ENCODE assay signal across 20 cellular contexts in the genomic region with DNA sequence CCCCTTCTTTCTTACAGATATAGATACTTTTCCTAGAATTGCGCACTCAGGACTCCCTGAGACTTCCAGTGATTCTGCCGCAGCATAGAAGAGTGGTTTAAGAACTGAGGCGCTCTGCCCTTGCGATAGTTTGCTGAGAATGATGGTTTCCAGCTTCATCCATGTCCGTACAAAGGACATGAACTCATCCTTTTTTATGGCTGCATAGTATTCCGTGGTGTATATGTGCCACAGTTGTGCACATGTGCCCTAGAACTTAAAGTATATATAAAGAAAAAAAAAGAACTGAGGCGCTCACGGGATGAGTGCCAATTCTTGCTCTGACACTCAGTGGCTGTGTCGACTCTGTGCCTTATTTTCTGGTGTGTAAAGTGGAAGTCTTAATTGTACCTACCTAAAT.
"Had no signal": no experiment of that assay in that cellular context is flagged by ENCODE, and none has a peak within 500 bp of the region (broad histone marks: within the 10 kb centered on the region; RNA-seq: fewer than 3 reads in every experiment).

No MANE protein-coding gene starts in this region.

- DNase-seq: activated CD4-positive, alpha-beta T cell treated with anti-CD3 and anti-CD28 coated beads for 1 hour; activated CD4-positive, alpha-beta T cell treated with anti-CD3 and anti-CD28 coated beads, Interleukin-2, amount 50 U/mL, for 4 hours; activated CD8-positive, alpha-beta memory T cell treated with anti-CD3 and anti-CD28 coated beads for 24 hours; activated CD8-positive, alpha-beta memory T cell treated with anti-CD3 and anti-CD28 coated beads, Interleukin-2, amount 50 U/mL, for 4 hours; activated naive CD4-positive, alpha-beta T cell treated with anti-CD3 and anti-CD28 coated beads for 36 hours; cortex of kidney; heart left ventricle; left colon; retina; stimulated activated CD4-positive, alpha-beta T cell treated with anti-CD3 and anti-CD28 coated beads, Interleukin-2, amount 100 ng/mL, for 48 hours; stimulated activated CD8-positive, alpha-beta memory T cell treated with anti-CD3 and anti-CD28 coated beads, Interleukin-4, amount 100 ng/mL, for 48 hours; stimulated activated naive CD4-positive, alpha-beta T cell; SW 1271; testis; trophoblast cell; WERI-Rb-1 had no signal

- H3K27ac ChIP-seq: epithelial cell of prostate, gastroesophageal sphincter, heart left ventricle, testis, WERI-Rb-1 had no signal

- H3K4me1 ChIP-seq: testis had no signal

- H3K27me3 ChIP-seq: testis had no signal

- H3K9me3 ChIP-seq: gastroesophageal sphincter, heart left ventricle, testis had no signal

- H3K27ac Mint-ChIP-seq: activated naive CD4-positive, alpha-beta T cell treated with anti-CD3 and anti-CD28 coated beads for 36 hours; memory B cell; T-helper 2 cell treated with Interferon-gamma antibody and Interleukin-4, amounts not matched to agents 5 μg/mL and 100 μg/mL, for 36 hours had no signal

- H3K9me3 Mint-ChIP-seq: activated naive CD4-positive, alpha-beta T cell treated with anti-CD3 and anti-CD28 coated beads for 36 hours; memory B cell; T-helper 2 cell treated with Interferon-gamma antibody and Interleukin-4, amounts not matched to agents 5 μg/mL and 100 μg/mL, for 36 hours had no signal

- ATAC-seq: gastroesophageal sphincter, heart left ventricle, left colon had no signal

- H3K36me3 Mint-ChIP-seq: memory B cell had no signal

- H3K36me3 ChIP-seq: gastroesophageal sphincter, heart left ventricle, WERI-Rb-1 had no signal
